26 cellular contexts compared by ENCODE assay signal in genomic region chr2:186523781-186524180, GRCh38. TPM values are rescaled to one million over a fixed set of nuclear protein-coding genes. Genes with fewer than 3 reads are reported as not detected.
DNase-seq lines count a peak whose midpoint lies in the region; ATAC-seq and TF ChIP-seq lines count a peak whose summit lies in the region.
"Had no signal": no experiment of that assay in that cellular context is flagged by ENCODE, and none has a peak within 500 bp of the region (broad histone marks: within the 10 kb centered on the region; RNA-seq: fewer than 3 reads in every experiment).

No MANE protein-coding gene starts in this region.

- DNase-seq in Right ventricle myocardium superior (no peak), left ventricle myocardium inferior (no peak), adipocyte (ENCODE audit: low read depth) (peak; percentile 48), fibroblast of the conjunctiva (ENCODE audit: low read depth) (peak; percentile 43), omental fat pad (ENCODE audit: low spot score) (no peak), DMS79 treated with DMSO at 0.1 percent for 48 hours (lab: John Stamatoyannopoulos, UW) (no peak)
- no peak for DNase-seq in activated CD8-positive, alpha-beta memory T cell treated with anti-CD3 and anti-CD28 coated beads for 24 hours
- DNase-seq: 8988T; activated CD4-positive, alpha-beta memory T cell treated with anti-CD3 and anti-CD28 coated beads for 36 hours; activated CD4-positive, CD25-positive, alpha-beta regulatory T cell treated with anti-CD3 and anti-CD28 coated beads, Interleukin-2, amount 50 U/mL, for 72 hours; activated CD8-positive, alpha-beta memory T cell treated with anti-CD3 and anti-CD28 coated beads, Interleukin-2, amount 50 U/mL, for 48 hours; activated naive CD4-positive, alpha-beta T cell treated with anti-CD3 and anti-CD28 coated beads, Interleukin-2, amount 50 U/mL, for 16 hours; AML-193; amniotic stem cell; CD4-positive, CD25-positive, alpha-beta regulatory T cell; glutamatergic neuron; HCEC 1CT; KG1; left lung; MG63; NCI-H1105; NCI-H187; stimulated activated CD4-positive, alpha-beta T cell treated with anti-CD3 and anti-CD28 coated beads, Interleukin-4, amount 100 ng/mL, for 24 hours; trophoblast cell had no signal

- H3K9me3 ChIP-seq in left ventricle myocardium inferior (replicated peaks) (no peaks in the 10 kb centered on the region), adipocyte (ENCODE audit: control insufficient read depth, low read length) (no peaks in the 10 kb centered on the region)
- H3K9me3 ChIP-seq: left lung, MG63 had no signal

- H3K27me3 ChIP-seq in left ventricle myocardium inferior (ENCODE audit: low read depth): no peaks in the 10 kb centered on the region
- no peaks in the 10 kb centered on the region for H3K27me3 ChIP-seq in adipocyte (replicated peaks; ENCODE audit: control insufficient read depth, insufficient read depth, low read length)
- H3K27me3 ChIP-seq: left lung, MG63 had no signal

- intact Hi-C loops in Right ventricle myocardium superior (cut with DNase I) (no loop called here), left ventricle myocardium inferior (cut with micrococcal nuclease) (no loop called here)

- H3K4me3 ChIP-seq in left ventricle myocardium inferior (no peak overlapping the region), adipocyte (ENCODE audit: low read length) (no peak overlapping the region)
- H3K4me3 ChIP-seq: left lung, MG63 had no signal

- TF ChIP-seq CTCF in left ventricle myocardium inferior (IDR thresholded peaks at IDR 0.05; ENCODE audit: borderline replicate concordance) (no peak), omental fat pad (IDR thresholded peaks at IDR 0.05) (no peak)

- ATAC-seq in Right ventricle myocardium superior (ENCODE audit: poor library complexity): peak; percentile 15
- ATAC-seq in GM18519 (IDR thresholded peaks at IDR 0.05; ENCODE audit: low FRiP score, unreplicated experiment): no peak
- ATAC-seq in omental fat pad (ENCODE audit: low FRiP score): no peak
- ATAC-seq: left lung had no signal

- no peak overlapping the region for H3K27ac ChIP-seq in left ventricle myocardium inferior (replicated peaks)
- H3K27ac ChIP-seq: HL-60, left lung had no signal

- H3K4me1 ChIP-seq in left ventricle myocardium inferior (peaks cover 13% of the 10 kb centered on the region), adipocyte (ENCODE audit: control insufficient read depth, insufficient read depth, low read length) (peaks cover 13% of the 10 kb centered on the region)
- H3K4me1 ChIP-seq: left lung had no signal

- no peak overlapping the region for H3K9ac ChIP-seq in adipocyte (ENCODE audit: low read length)

- H3K36me3 ChIP-seq in left ventricle myocardium inferior (peaks cover 13% of the 10 kb centered on the region), adipocyte (ENCODE audit: control insufficient read depth, insufficient read depth, low read length, severe bottlenecking) (peaks cover 11% of the 10 kb centered on the region)

RNA-seq across cellular contexts. Expression of gene ZC3H15, which starts 37.7 kb away (rescaled TPM):
- total RNA-seq in Right ventricle myocardium superior (25.8 TPM), left ventricle myocardium inferior (30.5 TPM), omental fat pad (100 to 1,000 TPM in 1 of 4 donors, 10 to 100 TPM in 3; 47.3 to 115 (median 58.5) TPM)

Comparison
In these comparisons a context has a peak if more than half of its experiments do, and no peak if none do; other contexts are left out.
1. DNase-seq: peak in adipocyte (single experiment) and fibroblast of the conjunctiva (single experiment); none in Right ventricle myocardium superior (single experiment), left ventricle myocardium inferior (single experiment), activated CD8-positive, alpha-beta memory T cell treated with anti-CD3 and anti-CD28 coated beads for 24 hours (single experiment), omental fat pad (single experiment) and DMS79 treated with DMSO at 0.1 percent for 48 hours (single experiment).